8 cellular contexts compared by ENCODE assay signal in the genomic region with DNA sequence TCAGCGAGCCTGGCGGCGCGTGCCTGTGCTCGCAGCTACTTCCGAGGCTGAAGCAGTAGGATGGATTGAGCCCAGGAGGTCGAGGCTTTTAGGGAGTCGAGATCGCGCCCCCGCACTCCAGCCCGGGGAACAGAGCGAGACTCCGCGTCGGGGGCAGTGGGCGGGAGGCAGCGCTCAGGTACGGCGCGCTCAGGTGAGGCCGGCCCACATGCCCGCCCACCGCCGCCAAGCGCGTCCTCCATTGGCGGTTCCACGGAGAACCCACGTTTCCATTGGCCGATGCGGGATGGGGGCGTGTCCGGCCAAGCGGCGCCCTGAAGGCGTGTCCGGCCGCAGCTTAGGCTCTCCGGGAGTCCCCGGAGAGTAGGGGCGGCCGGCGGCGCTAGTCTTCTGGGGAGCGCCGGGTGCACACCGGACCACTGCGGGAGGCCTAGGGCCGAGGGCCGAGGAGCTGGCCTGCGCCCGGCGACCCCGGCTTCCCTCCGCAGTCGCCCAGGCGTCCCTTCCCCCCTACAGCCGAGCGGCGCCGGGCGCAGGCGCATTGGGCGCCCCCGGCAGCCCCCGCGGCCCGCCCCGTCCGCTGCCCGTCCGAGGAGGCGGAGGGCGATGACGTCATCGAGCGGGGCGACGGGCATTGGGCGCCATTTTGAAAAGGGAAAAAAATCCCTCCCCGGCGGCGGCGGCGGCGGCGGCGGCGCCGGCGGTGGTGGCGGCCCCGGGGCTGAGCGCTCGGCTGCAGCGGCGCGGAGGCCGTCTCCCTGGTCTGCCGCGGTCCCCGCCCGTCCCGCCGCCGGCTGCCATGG. TPM values are rescaled to one million over a fixed set of nuclear protein-coding genes. Genes with fewer than 3 reads are reported as not detected.
A peak's percentile ranks its signal among the peaks of the same experiment; 100 is the strongest.
DNase-seq lines count a peak whose midpoint lies in the region; ATAC-seq and TF ChIP-seq lines count a peak whose summit lies in the region.

PPP2R2D (plus strand) TSS at position 659 of the 803 bp plus-strand sequence; CDS start at position 800, 141 bp downstream.

- H3K27ac ChIP-seq in HUES6 (ENCODE audit: low read depth, low read length) (peak within 1 kb of the TSS; percentile 87), OCI-LY1 (ENCODE audit: low read depth, low read length, poor library complexity, severe bottlenecking) (peak within 1 kb of the TSS; percentile 61), epithelial cell of prostate (peak within 1 kb of the TSS; percentile 78)

- peaks cover 16% of the 10 kb centered on the region for H3K27me3 ChIP-seq in HUES6 (ENCODE audit: control insufficient read depth, insufficient read depth, low read length)
- no peaks in the 10 kb centered on the region for H3K27me3 ChIP-seq in OCI-LY1 (ENCODE audit: insufficient read depth, low read length)

- intact Hi-C loops in mucosa of descending colon (cut with DNase I, micrococcal nuclease), result no loop called here

- H3K4me1 ChIP-seq in HUES6 (ENCODE audit: control insufficient read depth, insufficient read depth, low read length), result peaks cover 15% of the 10 kb centered on the region
- H3K4me1 ChIP-seq in OCI-LY1 (ENCODE audit: insufficient read depth, low read length, severe bottlenecking), result peaks cover 52% of the 10 kb centered on the region
- peaks cover 25% of the 10 kb centered on the region for H3K4me1 ChIP-seq in mucosa of descending colon (ENCODE audit: low read depth)

- H3F3A ChIP-seq in OCI-LY1 (ENCODE audit: insufficient read depth, low read length), result no peaks in the 10 kb centered on the region

- peak within 1 kb of the TSS; percentile 66; the same call in 1 of the 2 replicates for H2AFZ ChIP-seq in OCI-LY1 (ENCODE audit: low read length)

- H3K36me3 ChIP-seq in HUES6 (ENCODE audit: control insufficient read depth, insufficient read depth, low read length) (peaks cover 4% of the 10 kb centered on the region), OCI-LY1 (ENCODE audit: insufficient read depth, low read length) (peaks cover 5% of the 10 kb centered on the region; the same call in 1 of the 2 replicates), mucosa of descending colon (ENCODE audit: low read depth) (no peaks in the 10 kb centered on the region)

- H3K4me3 ChIP-seq in HUES6 (ENCODE audit: low read depth, low read length) (peak within 1 kb of the TSS; percentile 80), OCI-LY1 (ENCODE audit: low read depth, low read length, poor library complexity, severe bottlenecking) (peak within 1 kb of the TSS; percentile 87), mucosa of descending colon (peak within 1 kb of the TSS; percentile 90)

- H3K9ac ChIP-seq in HUES6 (ENCODE audit: low read length) (peak within 1 kb of the TSS; percentile 87), OCI-LY1 (ENCODE audit: low read length) (peak within 1 kb of the TSS; percentile 69)

- H3K4me2 ChIP-seq in OCI-LY1 (ENCODE audit: low read length), result peak within 1 kb of the TSS; percentile 96

- peak; percentile 81 for ATAC-seq in GM21447 (IDR thresholded peaks at IDR 0.05; ENCODE audit: unreplicated experiment)
- peak; percentile 96 for ATAC-seq in mucosa of descending colon

- DNase-seq in D341Med (ENCODE audit: low spot score), result peak; percentile 96
- peak; percentile 93 for DNase-seq in activated T-cell treated with anti-CD3 and anti-CD28 coated beads for 4 hours
- DNase-seq in epithelial cell of prostate (ENCODE audit: low read depth, low spot score), result peak; percentile 82
- DNase-seq in mucosa of descending colon, result peak; percentile 96 to 98 (median 97)
- peak; percentile 91 for DNase-seq in stimulated activated CD8-positive, alpha-beta memory T cell treated with anti-CD3 and anti-CD28 coated beads, Interleukin-4, amount 100 ng/mL, for 24 hours (ENCODE audit: low read depth)

- H3K79me2 ChIP-seq in OCI-LY1 (ENCODE audit: insufficient read depth, low read length), result peaks cover 37% of the 10 kb centered on the region

- no peaks in the 10 kb centered on the region for H4K20me1 ChIP-seq in OCI-LY1 (ENCODE audit: insufficient read depth, low read length)

- TF ChIP-seq CTCF in OCI-LY1 (IDR thresholded peaks at IDR 0.05; ENCODE audit: low read length), result no peak
- TF ChIP-seq CTCF in mucosa of descending colon (IDR thresholded peaks at IDR 0.05), result no peak

- H3K9me2 ChIP-seq in OCI-LY1 (ENCODE audit: low read depth, low read length), result no peaks in the 10 kb centered on the region

- H3K9me3 ChIP-seq in HUES6 (ENCODE audit: control insufficient read depth, insufficient read depth, low read depth, low read length) (no peaks in the 10 kb centered on the region), OCI-LY1 (ENCODE audit: low read length) (no peaks in the 10 kb centered on the region), mucosa of descending colon (no peaks in the 10 kb centered on the region)

RNA-seq across cellular contexts. Expression of gene PPP2R2D, which starts in this region (rescaled TPM):
- total RNA-seq in mucosa of descending colon, result 10 to 100 TPM; 27.8 to 34.4 (median 33.9) TPM

Comparison
In these comparisons a context has a peak if more than half of its experiments do, and no peak if none do; other contexts are left out.
1. Peak in every context shown above with its lines: DNase-seq, ATAC-seq, H3K4me3 ChIP-seq and H3K27ac ChIP-seq.